Comparison of ENCODE assay signal across 9 cellular contexts in the genomic region with DNA sequence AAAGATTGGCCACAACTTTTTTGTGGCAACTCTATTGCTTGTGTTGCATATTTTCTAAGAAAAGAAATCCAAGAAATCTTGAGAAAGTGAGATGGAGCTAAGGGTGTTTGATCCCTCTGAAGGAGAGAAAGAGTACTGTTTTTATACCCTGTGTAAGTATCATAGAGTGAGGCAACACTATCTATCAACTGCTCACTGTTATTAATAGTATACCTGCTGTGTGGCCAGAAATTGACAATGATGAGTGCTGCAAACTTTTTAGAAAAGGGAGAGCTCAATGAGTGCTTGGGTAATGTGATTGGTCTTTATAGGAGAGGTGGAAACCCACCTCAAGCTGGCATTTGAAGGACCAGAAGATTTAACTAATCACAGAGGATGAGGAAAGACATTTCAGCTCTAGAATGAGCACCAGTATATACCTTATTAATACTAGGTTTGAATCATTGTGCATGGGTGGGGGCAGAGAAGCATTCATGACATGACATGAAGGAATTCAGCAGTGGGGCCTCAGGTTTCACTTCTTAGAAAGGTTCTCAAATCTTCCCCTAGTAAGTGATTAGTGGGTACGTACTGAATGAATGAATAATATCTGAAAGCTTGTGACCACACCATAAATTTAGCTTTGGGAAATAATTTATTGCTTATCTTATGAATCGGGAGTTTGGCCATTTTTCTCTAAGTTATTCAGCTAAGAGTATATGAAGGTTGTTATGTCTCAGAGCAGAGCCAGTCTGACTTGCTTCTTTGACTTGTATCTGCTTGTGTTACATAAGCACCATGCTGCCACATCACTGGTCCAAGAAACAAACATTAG.
DNase-seq lines count a peak whose midpoint lies in the region; ATAC-seq lines count a peak whose summit lies in the region.
"Had no signal": no experiment of that assay in that cellular context is flagged by ENCODE, and none has a peak within 500 bp of the region (broad histone marks: within the 10 kb centered on the region; RNA-seq: fewer than 3 reads in every experiment).

No MANE protein-coding gene starts in this region.

- DNase-seq in kidney glomerular epithelial cell (lab: John Stamatoyannopoulos, UW), result peak; percentile 25
- DNase-seq in KG1 (lab: John Stamatoyannopoulos, UW), result no peak
- DNase-seq in activated gamma-delta T cell (lab: John Stamatoyannopoulos, UW), result no peak
- DNase-seq in A172 (ENCODE audit: low spot score), result no peak
- DNase-seq in Right ventricle myocardium superior, result no peak
- DNase-seq: upper lobe of right lung had no signal

- intact Hi-C loops in Right ventricle myocardium superior (cut with DNase I), result no loop called here

- ATAC-seq in GM18519 (IDR thresholded peaks at IDR 0.05; ENCODE audit: low FRiP score, unreplicated experiment) (peak; percentile 53), GM21576 (IDR thresholded peaks at IDR 0.05; ENCODE audit: unreplicated experiment) (peak; percentile 64), HG03571 (IDR thresholded peaks at IDR 0.05; ENCODE audit: unreplicated experiment) (peak; percentile 74), Right ventricle myocardium superior (ENCODE audit: poor library complexity) (no peak)
- ATAC-seq: upper lobe of right lung had no signal
